33 cellular contexts compared by ENCODE assay signal in genomic region chr2:164146478-164146877, GRCh38.
DNase-seq lines count a peak whose midpoint lies in the region; ATAC-seq, FAIRE-seq and TF ChIP-seq lines count a peak whose summit lies in the region.
"Had no signal": no experiment of that assay in that cellular context is flagged by ENCODE, and none has a peak within 500 bp of the region (broad histone marks: within the 10 kb centered on the region; RNA-seq: fewer than 3 reads in every experiment).

No MANE protein-coding gene starts in this region.

- no peaks in the 10 kb centered on the region for H4K20me1 ChIP-seq in KMS-11 (ENCODE audit: insufficient read depth)
- H4K20me1 ChIP-seq in astrocyte (ENCODE audit: insufficient read depth, low read length) = no peaks in the 10 kb centered on the region

- H3K36me3 ChIP-seq in KMS-11 (ENCODE audit: insufficient read depth) (no peaks in the 10 kb centered on the region), astrocyte (ENCODE audit: insufficient read depth, low read length) (no peaks in the 10 kb centered on the region)
- H3K36me3 ChIP-seq: right atrium auricular region, SJCRH30, WERI-Rb-1 had no signal

- intact Hi-C loops in dorsolateral prefrontal cortex (cut with DNase I) = loop anchor here in 1 of 2 donors (2.0 kb wide), 1 partner anchor 26 kb away; no protein-coding TSS in a partner anchor

- H3K9ac ChIP-seq in KMS-11 = no peak overlapping the region
- H3K9ac ChIP-seq in astrocyte (ENCODE audit: low read length) = no peak overlapping the region

- DNase-seq in DMS53 (lab: John Stamatoyannopoulos, UW) (peak; percentile 67), astrocyte (ENCODE audit: low read depth) (peak; percentile 26), inferior parietal cortex (ENCODE audit: extremely low spot score) (peak; percentile 23), NCI-H1930 (lab: John Stamatoyannopoulos, UW) (no peak), dorsolateral prefrontal cortex (no peak), G401 (ENCODE audit: low spot score) (no peak)
- DNase-seq: activated CD4-positive, alpha-beta T cell treated with anti-CD3 and anti-CD28 coated beads for 4 hours; AML-193; amniotic stem cell; CD4-positive, CD25-positive, alpha-beta regulatory T cell; effector memory CD4-positive, alpha-beta T cell; erythroblast; head of caudate nucleus; kidney; NCI-H1417 treated with DMSO at 0.1 percent for 48 hours; NCI-H2081 treated with DMSO at 0.1 percent for 48 hours; NCI-H446; NCI-H748 treated with DMSO at 0.1 percent for 48 hours; SJCRH30; stimulated activated naive CD4-positive, alpha-beta T cell treated with Interleukin-2 at 50 U/mL for 16 hours; T1000; WERI-Rb-1 had no signal

- no peak overlapping the region for H3K4me3 Mint-ChIP-seq in astrocyte (ENCODE audit: unreplicated experiment)
- H3K4me3 Mint-ChIP-seq: activated naive CD4-positive, alpha-beta T cell treated with anti-CD3 and anti-CD28 coated beads, Interleukin-2, amount 50 U/mL, for 24 hours; CD4-positive, CD25-positive, alpha-beta regulatory T cell; IgD-negative memory B cell; mesothelial cell of epicardium had no signal

- H3K27ac ChIP-seq in KMS-11 (no peak overlapping the region), astrocyte (ENCODE audit: low read depth, low read length) (no peak overlapping the region), dorsolateral prefrontal cortex (no peak overlapping the region)
- H3K27ac ChIP-seq: A549, right atrium auricular region, SJCRH30, WERI-Rb-1 had no signal

- no peaks in the 10 kb centered on the region for H3K79me2 ChIP-seq in KMS-11 (ENCODE audit: insufficient read depth, low read depth)
- H3K79me2 ChIP-seq in astrocyte (ENCODE audit: insufficient read depth, low read length) = no peaks in the 10 kb centered on the region

- H2AFZ ChIP-seq in KMS-11 (ENCODE audit: low read depth) (no peak overlapping the region), astrocyte (ENCODE audit: low read depth, low read length) (no peak overlapping the region)

- H3K9me3 ChIP-seq in astrocyte (ENCODE audit: insufficient read depth, low read depth, low read length) = no peaks in the 10 kb centered on the region
- H3K9me3 ChIP-seq: A549, right atrium auricular region, SJCRH30 had no signal

- peak overlapping the region; percentile 59; the same call in 1 of the 2 replicates for H3K4me2 ChIP-seq in KMS-11
- H3K4me2 ChIP-seq in astrocyte (ENCODE audit: low read length) = no peak overlapping the region
- H3K4me2 ChIP-seq: A549, smooth muscle cell had no signal

- peaks cover 20% of the 10 kb centered on the region for H3K4me1 Mint-ChIP-seq in astrocyte (ENCODE audit: low read depth, unreplicated experiment)
- H3K4me1 Mint-ChIP-seq: activated naive CD4-positive, alpha-beta T cell treated with anti-CD3 and anti-CD28 coated beads, Interleukin-2, amount 50 U/mL, for 24 hours; CD4-positive, CD25-positive, alpha-beta regulatory T cell; mesothelial cell of epicardium had no signal

- no peak overlapping the region for H3K27ac Mint-ChIP-seq in astrocyte (ENCODE audit: unreplicated experiment)
- H3K27ac Mint-ChIP-seq: activated naive CD4-positive, alpha-beta T cell treated with anti-CD3 and anti-CD28 coated beads, Interleukin-2, amount 50 U/mL, for 24 hours; activated T-helper 2 cell treated with anti-CD3 and anti-CD28 coated beads, Interferon-gamma antibody, Interleukin-2, Interleukin-4, amounts not matched to agents 10 μg/mL and 5 μg/mL and 100 μg/mL, durations not matched to agents 14 hours and 24 hours and 36 hours; CD4-positive, CD25-positive, alpha-beta regulatory T cell; IgD-negative memory B cell; mesothelial cell of epicardium had no signal

- H3K9me3 Mint-ChIP-seq in astrocyte (ENCODE audit: unreplicated experiment) = no peaks in the 10 kb centered on the region
- H3K9me3 Mint-ChIP-seq: activated naive CD4-positive, alpha-beta T cell treated with anti-CD3 and anti-CD28 coated beads, Interleukin-2, amount 50 U/mL, for 24 hours; activated T-helper 2 cell treated with anti-CD3 and anti-CD28 coated beads, Interferon-gamma antibody, Interleukin-2, Interleukin-4, amounts not matched to agents 10 μg/mL and 5 μg/mL and 100 μg/mL, durations not matched to agents 14 hours and 24 hours and 36 hours; mesothelial cell of epicardium had no signal

- H3K27me3 ChIP-seq in KMS-11 (ENCODE audit: insufficient read depth, low read depth) (no peaks in the 10 kb centered on the region), astrocyte (ENCODE audit: insufficient read depth, low read length) (no peaks in the 10 kb centered on the region), dorsolateral prefrontal cortex (no peaks in the 10 kb centered on the region)
- H3K27me3 ChIP-seq: right atrium auricular region, SJCRH30 had no signal

- peaks cover 31% of the 10 kb centered on the region for H3K4me1 ChIP-seq in KMS-11 (ENCODE audit: low read depth, poor library complexity, severe bottlenecking)
- peaks cover 7% of the 10 kb centered on the region for H3K4me1 ChIP-seq in astrocyte (ENCODE audit: insufficient read depth, low read length)
- H3K4me1 ChIP-seq: A549, right atrium auricular region, SJCRH30 had no signal

- no peak for ATAC-seq in HG02840 (IDR thresholded peaks at IDR 0.05; ENCODE audit: low FRiP score, unreplicated experiment)
- ATAC-seq: A549 had no signal

- no peak for FAIRE-seq in astrocyte (lab: Jason Lieb, UNC)
- FAIRE-seq: A549, colon, H54, kidney had no signal

- no peaks in the 10 kb centered on the region for H3K27me3 Mint-ChIP-seq in astrocyte (ENCODE audit: low read depth, unreplicated experiment)
- H3K27me3 Mint-ChIP-seq: activated naive CD4-positive, alpha-beta T cell treated with anti-CD3 and anti-CD28 coated beads, Interleukin-2, amount 50 U/mL, for 24 hours; CD4-positive, CD25-positive, alpha-beta regulatory T cell; IgD-negative memory B cell had no signal

- H3K36me3 Mint-ChIP-seq in astrocyte (ENCODE audit: low read depth, unreplicated experiment) = no peaks in the 10 kb centered on the region
- H3K36me3 Mint-ChIP-seq: activated naive CD4-positive, alpha-beta T cell treated with anti-CD3 and anti-CD28 coated beads, Interleukin-2, amount 50 U/mL, for 24 hours; CD4-positive, CD25-positive, alpha-beta regulatory T cell; IgD-negative memory B cell; mesothelial cell of epicardium had no signal

- in situ Hi-C loops in G401 (cut with HindIII; ENCODE audit: low sequenced_read_pairs) = no loop called here

- no peak for TF ChIP-seq CTCF in KMS-11 (conservative IDR thresholded peaks at IDR 0.05; ENCODE audit: low read depth, low read length)
- TF ChIP-seq CTCF in astrocyte (IDR thresholded peaks at IDR 0.05; ENCODE audit: insufficient read depth, low read depth, low read length) = no peak
- no peak for TF ChIP-seq CTCF in dorsolateral prefrontal cortex (IDR thresholded peaks at IDR 0.05 in 54 of 56, conservative IDR thresholded peaks at IDR 0.05 in 2 of 56; ENCODE audit: low read depth in 1 of 56, partially characterized antibody in 56 of 56)

- H3K4me3 ChIP-seq in KMS-11 (IDR thresholded peaks at IDR 0.05; ENCODE audit: insufficient read depth, low read depth, low read length) (no peak overlapping the region), astrocyte (ENCODE audit: insufficient read depth, low read depth, low read length) (no peak overlapping the region), dorsolateral prefrontal cortex (no peak overlapping the region)
- H3K4me3 ChIP-seq: A549, right atrium auricular region, SJCRH30, smooth muscle cell had no signal

Comparison
In these comparisons a context has a peak if more than half of its experiments do, and no peak if none do; other contexts are left out.
1. DNase-seq: peak in DMS53 (single experiment), astrocyte (single experiment) and inferior parietal cortex (single experiment); none in NCI-H1930 (0 of 2), dorsolateral prefrontal cortex (0 of 10) and G401 (single experiment).